Comparison of ENCODE assay signal across 1 cellular context in genomic region chr2:170597705-170598420, GRCh38.
TF ChIP-seq lines count a peak whose summit lies in the region.

No MANE protein-coding gene starts in this region.

TF ChIP-seq in GM23338, 12 proteins besides CTCF, POLR2A, EP300 and RAD21:
- TF ChIP-seq REST (IDR thresholded peaks at IDR 0.05; ENCODE audit: unreplicated experiment) = no peak
- TF ChIP-seq POLR2AphosphoS5 (IDR thresholded peaks at IDR 0.05; ENCODE audit: low read depth) = no peak
- no peak for TF ChIP-seq JUNB (IDR thresholded peaks at IDR 0.05; ENCODE audit: unreplicated experiment)
- no peak for TF ChIP-seq ZNF114 (CRISPR knock-in tag; IDR thresholded peaks at IDR 0.05)
- no peak for TF ChIP-seq NANOG (IDR thresholded peaks at IDR 0.05; ENCODE audit: borderline replicate concordance)
- TF ChIP-seq EZH2phosphoT487 (IDR thresholded peaks at IDR 0.05; ENCODE audit: unreplicated experiment) = no peak
- no peak for TF ChIP-seq STAT1 (IDR thresholded peaks at IDR 0.05; ENCODE audit: unreplicated experiment)
- TF ChIP-seq ETS1 (IDR thresholded peaks at IDR 0.05) = no peak
- TF ChIP-seq CREB1 (CRISPR knock-in tag; IDR thresholded peaks at IDR 0.05; ENCODE audit: low read depth) = no peak
- no peak for TF ChIP-seq ZNF462 (CRISPR knock-in tag; IDR thresholded peaks at IDR 0.05)
- TF ChIP-seq ZNF331 (CRISPR knock-in tag; IDR thresholded peaks at IDR 0.05; ENCODE audit: low read depth) = no peak
- TF ChIP-seq EZH2 (IDR thresholded peaks at IDR 0.05; ENCODE audit: low read depth, unreplicated experiment) = no peak
